In the genomic region with DNA sequence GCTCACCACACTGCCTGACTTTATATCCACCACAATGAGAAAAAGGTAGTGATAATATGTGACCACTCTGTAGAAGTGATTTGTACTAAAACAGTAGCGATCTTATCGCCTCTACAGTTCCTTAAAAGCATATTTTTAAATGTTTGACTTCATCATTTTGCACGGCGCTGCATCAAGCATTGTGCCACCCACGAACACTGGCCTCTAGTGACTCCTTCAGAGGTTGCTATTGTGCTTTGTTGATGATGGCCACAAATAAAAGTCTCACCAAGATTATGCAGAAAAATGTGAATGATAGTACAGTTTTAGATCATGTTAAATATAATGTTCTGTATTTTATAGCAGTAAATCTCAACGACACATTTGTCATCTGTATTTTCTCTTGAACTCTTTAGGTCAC, we compare ENCODE assay signal across 35 cellular contexts.
"Had no signal": no experiment of that assay in that cellular context is flagged by ENCODE, and none has a peak within 500 bp of the region (broad histone marks: within the 10 kb centered on the region; RNA-seq: fewer than 3 reads in every experiment).

No MANE protein-coding gene starts in this region.

- H3K27me3 ChIP-seq: adrenal gland, body of pancreas, brain microvascular endothelial cell, breast epithelium had no signal

- H3K4me1 Mint-ChIP-seq: activated B cell treated with CpG ODN at 0.5 μM for 24 hours; activated CD4-positive, alpha-beta T cell treated with anti-CD3 and anti-CD28 coated beads, Interleukin-2, amount 10 ng/mL, durations not matched to agents 24 days and 14 days; activated naive CD8-positive, alpha-beta T cell treated with anti-CD3 and anti-CD28 coated beads for 36 hours; activated T-helper 17 cell treated with anti-CD3 and anti-CD28 coated beads, Interleukin-2, amount 50 U/mL, for 72 hours had no signal

- H3K4me3 ChIP-seq: adrenal gland, body of pancreas, breast epithelium had no signal

- H3K27ac Mint-ChIP-seq: activated B cell treated with CpG ODN at 0.5 μM for 24 hours; activated CD4-positive, alpha-beta memory T cell treated with anti-CD3 and anti-CD28 coated beads for 36 hours; activated CD4-positive, alpha-beta T cell treated with anti-CD3 and anti-CD28 coated beads, Interleukin-2, amount 10 ng/mL, durations not matched to agents 24 days and 14 days; activated CD8-positive, alpha-beta T cell treated with anti-CD3 and anti-CD28 coated beads for 36 hours; activated naive CD4-positive, alpha-beta T cell treated with anti-CD3 and anti-CD28 coated beads for 36 hours; activated naive CD4-positive, alpha-beta T cell treated with anti-CD3 and anti-CD28 coated beads, Interleukin-2, amount 50 U/mL, for 72 hours; activated naive CD8-positive, alpha-beta T cell treated with anti-CD3 and anti-CD28 coated beads for 36 hours; activated T-cell treated with anti-CD3 and anti-CD28 coated beads, Interleukin-2, amount 50 U/mL, for 72 hours; activated T-helper 1 cell treated with anti-CD3 and anti-CD28 coated beads, Interleukin-12 subunit alpha, Interleukin-12 subunit beta, Interleukin-2, Interleukin-4 antibody, amounts not matched to agents 30 ng/mL and 10 ng/mL and 1 ng/mL, durations not matched to agents 14 hours and 24 hours and 36 hours; activated T-helper 17 cell treated with anti-CD3 and anti-CD28 coated beads, Interleukin-2, amount 50 U/mL, for 72 hours; T-helper 1 cell treated with Interleukin-12 subunit alpha and Interleukin-12 subunit beta and Interleukin-4 antibody, amounts not matched to agents 30 μg/mL and 1 μg/mL, for 36 hours; T-helper 2 cell treated with Interferon-gamma antibody and Interleukin-4, amounts not matched to agents 5 μg/mL and 100 μg/mL, for 36 hours had no signal

- H3K4me3 Mint-ChIP-seq: activated B cell treated with CpG ODN at 0.5 μM for 24 hours; activated CD4-positive, alpha-beta memory T cell treated with anti-CD3 and anti-CD28 coated beads for 36 hours; activated CD4-positive, alpha-beta T cell treated with anti-CD3 and anti-CD28 coated beads, Interleukin-2, amount 10 ng/mL, durations not matched to agents 24 days and 14 days; activated CD8-positive, alpha-beta T cell treated with anti-CD3 and anti-CD28 coated beads for 36 hours; activated naive CD4-positive, alpha-beta T cell treated with anti-CD3 and anti-CD28 coated beads for 36 hours; activated naive CD8-positive, alpha-beta T cell treated with anti-CD3 and anti-CD28 coated beads for 36 hours; activated T-cell treated with anti-CD3 and anti-CD28 coated beads, Interleukin-2, amount 50 U/mL, for 4 hours; activated T-cell treated with anti-CD3 and anti-CD28 coated beads, Interleukin-2, amount 50 U/mL, for 72 hours; activated T-helper 1 cell treated with anti-CD3 and anti-CD28 coated beads, Interleukin-12 subunit alpha, Interleukin-12 subunit beta, Interleukin-2, Interleukin-4 antibody, amounts not matched to agents 30 ng/mL and 10 ng/mL and 1 ng/mL, durations not matched to agents 14 hours and 24 hours and 36 hours; activated T-helper 17 cell treated with anti-CD3 and anti-CD28 coated beads, Interleukin-2, amount 50 U/mL, for 72 hours; T-helper 1 cell treated with Interleukin-12 subunit alpha and Interleukin-12 subunit beta and Interleukin-4 antibody, amounts not matched to agents 30 μg/mL and 1 μg/mL, for 36 hours; T-helper 2 cell treated with Interferon-gamma antibody and Interleukin-4, amounts not matched to agents 5 μg/mL and 100 μg/mL, for 36 hours had no signal

- H3K27me3 Mint-ChIP-seq: activated B cell treated with CpG ODN at 0.5 μM for 24 hours; activated CD4-positive, alpha-beta memory T cell treated with anti-CD3 and anti-CD28 coated beads for 36 hours; activated CD4-positive, alpha-beta T cell treated with anti-CD3 and anti-CD28 coated beads, Interleukin-2, amount 10 ng/mL, durations not matched to agents 24 days and 14 days; activated CD8-positive, alpha-beta T cell treated with anti-CD3 and anti-CD28 coated beads for 36 hours; activated naive CD8-positive, alpha-beta T cell treated with anti-CD3 and anti-CD28 coated beads for 36 hours; activated T-helper 17 cell treated with anti-CD3 and anti-CD28 coated beads, Interleukin-2, amount 50 U/mL, for 72 hours had no signal

- H3K36me3 ChIP-seq: adrenal gland, brain microvascular endothelial cell, breast epithelium had no signal

- H3K27ac ChIP-seq: adrenal gland, body of pancreas, brain microvascular endothelial cell, breast epithelium, VCaP had no signal

- H3K36me3 Mint-ChIP-seq: activated CD4-positive, alpha-beta memory T cell treated with anti-CD3 and anti-CD28 coated beads for 36 hours; activated naive CD4-positive, alpha-beta T cell treated with anti-CD3 and anti-CD28 coated beads, Interleukin-2, amount 50 U/mL, for 72 hours; activated naive CD8-positive, alpha-beta T cell treated with anti-CD3 and anti-CD28 coated beads for 36 hours had no signal

- ATAC-seq: activated CD8-positive, alpha-beta T cell treated with anti-CD3 and anti-CD28 coated beads for 36 hours; activated naive CD4-positive, alpha-beta T cell treated with anti-CD3 and anti-CD28 coated beads, Interleukin-2, amount 50 U/mL, for 72 hours; activated T-cell treated with anti-CD3 and anti-CD28 coated beads, Interleukin-2, amount 50 U/mL, for 4 hours; activated T-cell treated with anti-CD3 and anti-CD28 coated beads, Interleukin-2, amount 50 U/mL, for 72 hours; activated T-helper 17 cell treated with anti-CD3 and anti-CD28 coated beads, Interleukin-2, amount 50 U/mL, for 72 hours; body of pancreas had no signal

- H3K9me3 ChIP-seq: adrenal gland, body of pancreas, breast epithelium had no signal

- DNase-seq: activated B cell treated with CpG ODN at 0.5 μM for 24 hours; activated CD4-positive, alpha-beta memory T cell treated with anti-CD3 and anti-CD28 coated beads for 36 hours; activated CD4-positive, alpha-beta T cell treated with anti-CD3 and anti-CD28 coated beads for 4 hours; activated CD4-positive, alpha-beta T cell treated with anti-CD3 and anti-CD28 coated beads, Interleukin-2, amount 10 ng/mL, durations not matched to agents 24 days and 14 days; activated CD4-positive, alpha-beta T cell treated with anti-CD3 and anti-CD28 coated beads, Interleukin-2, amount 50 U/mL, for 1 hour; activated CD4-positive, alpha-beta T cell treated with anti-CD3 and anti-CD28 coated beads, Interleukin-2, amount 50 U/mL, for 4 hours; activated CD4-positive, CD25-positive, alpha-beta regulatory T cell treated with anti-CD3 and anti-CD28 coated beads, Interleukin-2, amount 50 U/mL, for 72 hours; activated CD8-positive, alpha-beta memory T cell treated with anti-CD3 and anti-CD28 coated beads, Interleukin-2, amount 50 U/mL, for 4 hours; activated CD8-positive, alpha-beta T cell treated with anti-CD3 and anti-CD28 coated beads for 36 hours; activated effector memory CD4-positive, alpha-beta T cell treated with anti-CD3 and anti-CD28 coated beads, Interleukin-2, amount 50 U/mL, for 16 hours; activated gamma-delta T cell treated with Interleukin-2 at 50 U/mL for 16 hours; activated naive CD4-positive, alpha-beta T cell; activated naive CD4-positive, alpha-beta T cell treated with anti-CD3 and anti-CD28 coated beads for 36 hours; activated naive CD4-positive, alpha-beta T cell treated with anti-CD3 and anti-CD28 coated beads, Interleukin-2, amount 50 U/mL, for 16 hours; activated naive CD8-positive, alpha-beta T cell treated with anti-CD3 and anti-CD28 coated beads for 36 hours; activated T-cell treated with anti-CD3 and anti-CD28 coated beads for 4 hours; activated T-cell treated with anti-CD3 and anti-CD28 coated beads, Interleukin-2, amount 50 U/mL, for 1 hour; activated T-cell treated with anti-CD3 and anti-CD28 coated beads, Interleukin-2, amount 50 U/mL, for 4 hours; activated T-cell treated with anti-CD3 and anti-CD28 coated beads, Interleukin-2, amount 50 U/mL, for 72 hours; adrenal gland; amniotic stem cell; aorta; body of pancreas; brain microvascular endothelial cell; central memory CD4-positive, alpha-beta T cell; T-helper 1 cell; T-helper 2 cell; T-helper 9 cell had no signal

- H3K4me1 ChIP-seq: adrenal gland, body of pancreas, breast epithelium had no signal

- H3K9me3 Mint-ChIP-seq: activated naive CD4-positive, alpha-beta T cell treated with anti-CD3 and anti-CD28 coated beads for 36 hours; activated naive CD8-positive, alpha-beta T cell treated with anti-CD3 and anti-CD28 coated beads for 36 hours had no signal
